Comparison of ENCODE assay signal across 11 cellular contexts in the genomic region with DNA sequence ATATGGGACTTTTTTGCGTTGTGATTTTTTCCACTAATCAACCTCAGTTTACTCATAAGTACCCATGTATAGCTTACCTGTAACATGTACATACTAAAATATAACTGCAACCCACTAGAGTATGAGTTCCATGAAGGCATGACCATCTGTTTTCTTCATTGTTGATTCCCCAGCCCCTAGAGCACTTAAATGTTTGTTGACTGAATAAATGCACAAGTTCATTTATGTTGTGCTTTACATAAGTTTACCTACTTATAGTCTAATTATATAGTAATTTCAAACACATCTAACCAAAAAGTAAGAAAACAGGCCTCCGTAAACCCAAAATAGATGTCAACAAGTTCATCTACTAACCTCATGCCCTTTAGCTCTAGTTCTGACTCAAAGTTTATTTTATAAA. TPM values are rescaled to one million over a fixed set of nuclear protein-coding genes. Genes with fewer than 3 reads are reported as not detected.
"Had no signal": no experiment of that assay in that cellular context is flagged by ENCODE, and none has a peak within 500 bp of the region (broad histone marks: within the 10 kb centered on the region; RNA-seq: fewer than 3 reads in every experiment).

No MANE protein-coding gene starts in this region.

- ATAC-seq: GM23338, HCT116 had no signal

- DNase-seq: GM23248, GOT3, H7, H9, HCEC 1CT, HFFc6 had no signal

- H3K4me2 ChIP-seq: GM23338 had no signal

- FAIRE-seq: H1, H54 had no signal

- H3K4me3 Mint-ChIP-seq: GM23338, H9, HFFc6 had no signal

- H3K9me3 Mint-ChIP-seq: GM23338, H9 had no signal

- H2AFZ ChIP-seq: GM23248, GM23338 had no signal

- H3K9ac ChIP-seq: GM23248 had no signal

- H3K27ac Mint-ChIP-seq: GM23338, H9, HFFc6 had no signal

- H3K27ac ChIP-seq: GM23248 had no signal

- H3K36me3 ChIP-seq: HAP-1 had no signal

- H3K4me3 ChIP-seq: GM23248, GM23338, HAP-1 had no signal

- H3K4me1 ChIP-seq: HAP-1 had no signal

- H3K9me3 ChIP-seq: HAP-1 had no signal

RNA-seq across cellular contexts. Expression of a gene that starts 34.7 kb away (rescaled TPM):
- total RNA-seq: GM23248, HFFc6 had no signal
- polyA plus RNA-seq: GM23248 had no signal
